ENCODE assay signal across 8 cellular contexts in the genomic region with DNA sequence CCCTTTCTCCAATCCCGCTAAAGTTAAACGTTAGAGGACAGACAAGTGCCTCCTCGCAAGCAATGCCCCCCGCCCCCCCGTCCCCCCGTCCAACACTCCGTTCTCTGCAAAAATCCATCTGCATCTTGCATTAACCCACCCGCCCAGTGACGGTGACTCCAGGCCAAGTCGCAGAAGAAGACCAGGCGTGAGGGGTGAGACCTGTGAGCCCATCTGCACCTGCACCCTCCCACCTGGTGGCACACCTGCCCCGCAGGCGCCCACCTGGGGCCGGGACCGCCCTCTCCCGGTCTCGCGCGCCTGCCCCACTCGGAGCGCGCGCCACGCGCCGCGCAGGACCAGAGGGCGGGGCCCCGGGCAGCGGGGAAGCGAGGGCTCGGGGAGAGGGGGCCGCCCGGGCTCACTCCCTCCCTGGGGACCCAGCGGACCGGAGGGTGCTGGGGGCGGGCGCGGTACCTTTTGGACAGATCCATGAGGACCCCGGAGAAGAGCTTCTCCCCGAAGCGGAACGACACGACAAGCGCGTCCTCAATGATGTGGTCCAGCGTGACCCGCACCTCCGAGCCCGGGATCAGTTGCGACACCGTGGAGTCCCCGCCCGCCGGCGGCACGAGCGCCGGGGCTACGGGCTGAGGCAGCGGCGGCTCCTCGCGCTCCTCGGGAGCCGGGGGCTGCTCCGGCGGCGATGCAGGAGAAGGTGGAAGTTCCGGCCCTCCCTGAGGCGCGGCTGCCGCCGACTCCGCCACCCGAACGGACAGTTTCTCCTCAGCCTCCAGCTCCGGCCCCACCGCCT. TPM values are rescaled to one million over a fixed set of nuclear protein-coding genes. Genes with fewer than 3 reads are reported as not detected.
A peak's percentile ranks its signal among the peaks of the same experiment; 100 is the strongest.
DNase-seq lines count a peak whose midpoint lies in the region; ATAC-seq and TF ChIP-seq lines count a peak whose summit lies in the region.

No MANE protein-coding gene starts in this region.

- peak overlapping the region; percentile 84 for H3K27ac ChIP-seq in CD4-positive, CD25-positive, alpha-beta regulatory T cell (ENCODE audit: insufficient read depth, low read length, poor library complexity, severe bottlenecking)
- H3K27ac ChIP-seq in iPS-18a (ENCODE audit: low read length) = no peak overlapping the region

- peaks cover 0 to 32% (median 19%) of the 10 kb centered on the region in 4 donors for H3K4me1 Mint-ChIP-seq in CD4-positive, CD25-positive, alpha-beta regulatory T cell
- peaks cover 17% of the 10 kb centered on the region for H3K4me1 Mint-ChIP-seq in T-helper 17 cell

- peaks cover 13% of the 10 kb centered on the region for H3K27me3 Mint-ChIP-seq in CD4-positive, CD25-positive, alpha-beta regulatory T cell
- peaks cover 6% of the 10 kb centered on the region for H3K27me3 Mint-ChIP-seq in T-helper 17 cell

- peak; percentile 50 to 59 (median 56) for DNase-seq in CD4-positive, CD25-positive, alpha-beta regulatory T cell
- DNase-seq in T-helper 17 cell (peak; percentile 38 to 59 (median 56)), astrocyte of the spinal cord (ENCODE audit: low read depth, low spot score) (no peak), HK-2 (ENCODE audit: unreplicated experiment) (no peak)
- peak; percentile 14 to 18 for DNase-seq in stimulated activated CD4-positive, alpha-beta T cell treated with anti-CD3 and anti-CD28 coated beads, Interleukin-12 subunit alpha, Interleukin-12 subunit beta, amount 100 ng/mL, for 24 hours (ENCODE audit: low read depth in 2 of 2)

- peaks cover 9% of the 10 kb centered on the region for H3K36me3 Mint-ChIP-seq in CD4-positive, CD25-positive, alpha-beta regulatory T cell
- peaks cover 8% of the 10 kb centered on the region for H3K36me3 Mint-ChIP-seq in T-helper 17 cell (ENCODE audit: low read depth)

- peak overlapping the region; percentile 72 to 94 (median 90) for H3K4me3 Mint-ChIP-seq in CD4-positive, CD25-positive, alpha-beta regulatory T cell
- peak overlapping the region; percentile 79 for H3K4me3 Mint-ChIP-seq in T-helper 17 cell

- TF ChIP-seq CTCF in astrocyte of the spinal cord (IDR thresholded peaks at IDR 0.05; ENCODE audit: low read depth, low read length) = peak; percentile 3

- no peaks in the 10 kb centered on the region for H3K27me3 ChIP-seq in CD4-positive, CD25-positive, alpha-beta regulatory T cell (ENCODE audit: control insufficient read depth, insufficient read depth, low read length)
- no peaks in the 10 kb centered on the region for H3K27me3 ChIP-seq in iPS-18a (ENCODE audit: control insufficient read depth, insufficient read depth, low read length)

- in situ Hi-C loops in astrocyte of the spinal cord (cut with HindIII; ENCODE audit: low sequenced_read_pairs) = no loop called here

- peak; percentile 1 to 3 for ATAC-seq in CD4-positive, CD25-positive, alpha-beta regulatory T cell (ENCODE audit: low read depth in 2 of 2)
- ATAC-seq in GM19455 (IDR thresholded peaks at IDR 0.05; ENCODE audit: unreplicated experiment) (peak; percentile 26), HG03565 (IDR thresholded peaks at IDR 0.05; ENCODE audit: unreplicated experiment) (peak; percentile 10), T-helper 17 cell (peak; percentile 12)

- H3K9me3 Mint-ChIP-seq in CD4-positive, CD25-positive, alpha-beta regulatory T cell = no peaks in the 10 kb centered on the region

- peaks cover 17% of the 10 kb centered on the region for H3K4me1 ChIP-seq in CD4-positive, CD25-positive, alpha-beta regulatory T cell (ENCODE audit: control insufficient read depth, insufficient read depth, low read length, poor library complexity, severe bottlenecking)
- H3K4me1 ChIP-seq in iPS-18a (ENCODE audit: control insufficient read depth, low read depth, low read length) = peaks cover 6% of the 10 kb centered on the region

- peaks cover 14% of the 10 kb centered on the region for H3K36me3 ChIP-seq in CD4-positive, CD25-positive, alpha-beta regulatory T cell (ENCODE audit: control insufficient read depth, insufficient read depth, low read length)
- peaks cover 33% of the 10 kb centered on the region for H3K36me3 ChIP-seq in iPS-18a (ENCODE audit: control insufficient read depth, low read depth, low read length)

- H3K4me3 ChIP-seq in CD4-positive, CD25-positive, alpha-beta regulatory T cell (ENCODE audit: low read depth, low read length) = peak overlapping the region; percentile 76
- H3K4me3 ChIP-seq in astrocyte of the spinal cord (ENCODE audit: low read depth, low read length) (peak overlapping the region; percentile 73), iPS-18a (ENCODE audit: low read length) (peak overlapping the region; percentile 84)

- peak overlapping the region; percentile 82 for H3K9ac ChIP-seq in iPS-18a (ENCODE audit: low read length)

- peak overlapping the region; percentile 65 to 85 (median 83) for H3K27ac Mint-ChIP-seq in CD4-positive, CD25-positive, alpha-beta regulatory T cell
- H3K27ac Mint-ChIP-seq in T-helper 17 cell = peak overlapping the region; percentile 96

- no peaks in the 10 kb centered on the region for H3K9me3 ChIP-seq in CD4-positive, CD25-positive, alpha-beta regulatory T cell (ENCODE audit: control insufficient read depth in 2 of 2, low read length in 2 of 2)
- no peaks in the 10 kb centered on the region for H3K9me3 ChIP-seq in T-helper 17 cell (ENCODE audit: control insufficient read depth, low read length, poor library complexity, severe bottlenecking)
- H3K9me3 ChIP-seq in iPS-18a (ENCODE audit: control insufficient read depth, low read depth, low read length) = no peaks in the 10 kb centered on the region

RNA-seq across cellular contexts. Expression of gene PWWP2A, which starts 0.7 kb away (rescaled TPM):
- total RNA-seq in CD4-positive, CD25-positive, alpha-beta regulatory T cell = 28.2 TPM
- polyA plus RNA-seq in CD4-positive, CD25-positive, alpha-beta regulatory T cell = 10 to 100 TPM; 22.9 to 35.0 (median 24.0) TPM
- total RNA-seq in T-helper 17 cell = 10 to 100 TPM; 18.0 to 22.6 TPM

Comparison
In these comparisons a context has a peak if more than half of its experiments do, and no peak if none do; other contexts are left out.
1. DNase-seq: peak in CD4-positive, CD25-positive, alpha-beta regulatory T cell (3 of 3), T-helper 17 cell (3 of 3) and stimulated activated CD4-positive, alpha-beta T cell treated with anti-CD3 and anti-CD28 coated beads, Interleukin-12 subunit alpha, Interleukin-12 subunit beta, amount 100 ng/mL, for 24 hours (2 of 2); none in astrocyte of the spinal cord (single experiment) and HK-2 (single experiment).
2. Peak in every context shown above with its lines, with median percentiles within 50 percentile points of each other: ATAC-seq and H3K4me3 ChIP-seq.